Comparison of ENCODE assay signal across 26 cellular contexts in genomic region chr5:55495216-55495615, GRCh38.
"Had no signal": no experiment of that assay in that cellular context is flagged by ENCODE, and none has a peak within 500 bp of the region (broad histone marks: within the 10 kb centered on the region; RNA-seq: fewer than 3 reads in every experiment).

No MANE protein-coding gene starts in this region.

- H3K36me3 ChIP-seq: adrenal gland, ascending aorta, esophagus squamous epithelium, ovary, thoracic aorta, uterus had no signal

- H3K9me3 ChIP-seq: adrenal gland, ascending aorta, esophagus squamous epithelium, ovary, psoas muscle, right atrium auricular region, stomach, thoracic aorta, uterus had no signal

- H3K27me3 ChIP-seq: adrenal gland, ascending aorta, esophagus squamous epithelium, ovary, right atrium auricular region, stomach, uterus had no signal

- H3K27ac ChIP-seq: adrenal gland, epithelial cell of prostate, esophagus squamous epithelium, ovary, psoas muscle, right atrium auricular region, thoracic aorta, uterus had no signal

- FAIRE-seq: endometrium, islet of Langerhans had no signal

- H3K4me3 ChIP-seq: adrenal gland, ascending aorta, esophagus squamous epithelium, ovary, psoas muscle, right atrium auricular region, smooth muscle cell, stomach, thoracic aorta, uterus had no signal

- DNase-seq: activated CD4-positive, alpha-beta T cell treated with anti-CD3 and anti-CD28 coated beads for 4 hours; activated CD4-positive, alpha-beta T cell treated with anti-CD3 and anti-CD28 coated beads, Interleukin-2, amount 50 U/mL, for 48 hours; activated CD8-positive, alpha-beta memory T cell treated with anti-CD3 and anti-CD28 coated beads for 24 hours; activated effector memory CD4-positive, alpha-beta T cell treated with anti-CD3 and anti-CD28 coated beads, Interleukin-2, amount 50 U/mL, for 16 hours; activated naive CD4-positive, alpha-beta T cell treated with anti-CD3 and anti-CD28 coated beads for 36 hours; activated naive CD8-positive, alpha-beta T cell treated with anti-CD3 and anti-CD28 coated beads for 36 hours; adrenal gland; effector CD8-positive, alpha-beta T cell; esophagus squamous epithelium; foreskin melanocyte; left cardiac atrium; left ventricle myocardium superior; naive thymus-derived CD4-positive, alpha-beta T cell; ovary; psoas muscle; stimulated activated CD4-positive, alpha-beta T cell treated with anti-CD3 and anti-CD28 coated beads, Interleukin-1b, Interleukin-23, amount 100 ng/mL, for 48 hours; stimulated activated naive B cell treated with anti-CD40 and anti-IgM and Interleukin-4, amounts not matched to agents 10 μg/mL and 1 μg/mL and 100 μg/mL, for 72 hours; stomach; uterus had no signal

- H3K4me1 ChIP-seq: uterus had no signal
